In the genomic region with DNA sequence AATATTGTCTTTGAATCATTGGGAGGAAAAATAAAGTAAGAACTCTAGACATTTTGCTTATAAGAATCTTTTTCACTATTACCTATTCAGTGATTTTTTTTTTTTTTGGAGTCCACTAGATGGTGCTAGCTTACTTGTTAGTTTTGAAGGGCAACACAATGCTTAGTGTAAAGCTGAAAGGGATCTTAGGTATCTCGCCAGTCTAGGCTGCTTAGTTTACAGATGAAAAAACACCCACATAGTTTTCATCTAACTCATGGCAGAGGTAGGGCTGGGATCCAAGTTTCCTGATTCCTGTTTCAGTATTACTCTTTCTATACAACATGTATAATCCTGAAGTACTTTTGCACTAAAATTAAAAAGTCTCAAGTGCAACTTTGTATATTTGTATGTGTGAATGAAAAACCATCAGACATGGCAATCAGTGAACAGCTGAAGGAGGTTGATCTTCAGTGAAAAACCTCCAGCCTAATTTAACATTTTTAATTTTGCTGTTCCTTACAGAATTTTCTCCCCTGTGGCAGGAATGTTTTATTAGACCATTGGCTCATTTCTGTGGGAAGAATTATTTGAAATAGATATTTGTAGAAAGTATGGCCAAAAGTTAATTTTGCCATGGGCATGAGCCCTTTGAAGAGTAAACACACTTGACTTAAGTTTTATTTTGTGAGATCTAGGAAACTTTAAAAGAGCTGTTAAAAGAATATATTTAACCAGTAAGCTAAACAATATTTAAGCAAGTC, we compare ENCODE assay signal across 8 cellular contexts. TPM values are rescaled to one million over a fixed set of nuclear protein-coding genes. Genes with fewer than 3 reads are reported as not detected.
DNase-seq lines count a peak whose midpoint lies in the region; ATAC-seq, FAIRE-seq and TF ChIP-seq lines count a peak whose summit lies in the region.

No MANE protein-coding gene starts in this region.

- SMC1A ChIA-PET in GM12878 (lab: Charles Lee; ENCODE audit: uncharacterized antibody, unreplicated experiment): interaction anchor here (0.9 to 1.5 kb wide), 4 partner anchors 32 to 844 kb away, joined by 3 to 5 read pairs (median 3); no protein-coding TSS in a partner anchor

- H3K27ac ChIP-seq in GM12878 (ENCODE audit: control insufficient read depth, insufficient read depth) (no peak overlapping the region), right lobe of liver (no peak overlapping the region), gastrocnemius medialis (no peak overlapping the region)

- H3K36me3 ChIP-seq in GM12878 (ENCODE audit: control insufficient read depth in 2 of 2, insufficient read depth in 2 of 2, low read length in 1 of 2) (no peaks in the 10 kb centered on the region), right lobe of liver (no peaks in the 10 kb centered on the region), gastrocnemius medialis (no peaks in the 10 kb centered on the region)

- peak; percentile 92 for ATAC-seq in GM18907 (IDR thresholded peaks at IDR 0.05; ENCODE audit: unreplicated experiment)
- peak; percentile 86 for ATAC-seq in HG03439 (IDR thresholded peaks at IDR 0.05; ENCODE audit: unreplicated experiment)
- peak; percentile 88 for ATAC-seq in GM12878
- ATAC-seq in right lobe of liver: peak; percentile 70 to 90 (median 77)
- no peak for ATAC-seq in gastrocnemius medialis

- no peak overlapping the region for H3K4me3 Mint-ChIP-seq in immature natural killer cell

- peak; percentile 44 for FAIRE-seq in GM12878 (lab: Jason Lieb, UNC)

- no TSS peak for BruUV-seq in GM12878 (replicated peaks; lab: Mats Ljungman, UMichigan)

- RAD21 ChIA-PET in GM12878 (lab: Charles Lee; ENCODE audit: unreplicated experiment): interaction anchor here (0.6 to 2.4 kb wide), 7 partner anchors 44 to 844 kb away, joined by 3 to 9 read pairs (median 4); no protein-coding TSS in a partner anchor

- H3K4me1 Mint-ChIP-seq in immature natural killer cell: no peaks in the 10 kb centered on the region

- H3K36me3 Mint-ChIP-seq in immature natural killer cell: no peaks in the 10 kb centered on the region

- WGBS in GM12878 (ENCODE audit: insufficient coverage, insufficient replicate concordance, low lambda C conversion rate, missing lambda C conversion rate): 0% methylated on average over 1 of the region's 1 CpG
- WGBS in right lobe of liver (ENCODE audit: insufficient coverage, low coverage, low lambda C conversion rate, missing lambda C conversion rate): 0% methylated on average over 1 of the region's 1 CpG

- CTCF ChIA-PET in GM12878 (lab: Yijun Ruan, JAX): interaction anchor here (0.6 to 2.3 kb wide), 9 partner anchors 11 to 844 kb away, joined by 3 to 7 read pairs (median 4); no protein-coding TSS in a partner anchor

- H3K4me1 ChIP-seq in GM12878 (ENCODE audit: control insufficient read depth, insufficient read depth, low read length) (no peaks in the 10 kb centered on the region), right lobe of liver (no peaks in the 10 kb centered on the region), gastrocnemius medialis (no peaks in the 10 kb centered on the region)

- no peak for TF ChIP-seq EP300 in GM12878 (IDR thresholded peaks at IDR 0.05; ENCODE audit: borderline replicate concordance in 1 of 2, control insufficient read depth in 1 of 2, low read depth in 2 of 2, low read length in 2 of 2)

- H3K27me3 ChIP-seq in GM12878 (replicated peaks in 1 of 2; ENCODE audit: control insufficient read depth in 2 of 2, insufficient read depth in 2 of 2, low read length in 1 of 2): no peaks in the 10 kb centered on the region
- peaks cover 0 to 5% of the 10 kb centered on the region in 2 donors for H3K27me3 ChIP-seq in right lobe of liver
- H3K27me3 ChIP-seq in gastrocnemius medialis: no peaks in the 10 kb centered on the region

- H3K9me3 ChIP-seq in GM12878 (replicated peaks; ENCODE audit: control insufficient read depth, insufficient read depth, low read length) (no peaks in the 10 kb centered on the region), right lobe of liver (no peaks in the 10 kb centered on the region), gastrocnemius medialis (no peaks in the 10 kb centered on the region)

- peaks cover 0 to 11% (median 3%) of the 10 kb centered on the region in 6 donors for H3K9me3 Mint-ChIP-seq in immature natural killer cell

- peak; percentile 48; the same call in 1 of the 2 replicates for TF ChIP-seq RAD21 in GM12878 (IDR thresholded peaks at IDR 0.05; ENCODE audit: insufficient read depth, low read depth, low read length)

- no peaks in the 10 kb centered on the region for H3K79me2 ChIP-seq in GM12878 (ENCODE audit: control insufficient read depth, insufficient read depth, low read length)

- H2AFZ ChIP-seq in GM12878 (ENCODE audit: control insufficient read depth, low read depth, low read length): no peak overlapping the region

- no peak overlapping the region for H3K9ac ChIP-seq in GM12878 (ENCODE audit: control insufficient read depth, insufficient read depth, low read length)

- H3K4me3 ChIP-seq in GM12878: no peak overlapping the region
- no peak overlapping the region for H3K4me3 ChIP-seq in right lobe of liver
- H3K4me3 ChIP-seq in gastrocnemius medialis: no peak overlapping the region

- no peak overlapping the region for H3K27ac Mint-ChIP-seq in immature natural killer cell

- TF ChIP-seq POLR2A in GM12878 (IDR thresholded peaks at IDR 0.05; ENCODE audit: low read depth, low read length): no peak
- no peak for TF ChIP-seq POLR2A in right lobe of liver (IDR thresholded peaks at IDR 0.05)
- no peak for TF ChIP-seq POLR2A in gastrocnemius medialis (IDR thresholded peaks at IDR 0.05)

- peaks cover 0 to 2% (median 0%) of the 10 kb centered on the region in 3 donors for H3K27me3 Mint-ChIP-seq in immature natural killer cell (ENCODE audit: low read depth in 3 of 3)

- peak; percentile 28 to 45 (median 30); a peak in 2 of 6 replicates for TF ChIP-seq CTCF in GM12878 (IDR thresholded peaks at IDR 0.05 in 2 of 3, conservative IDR thresholded peaks at IDR 0.05 in 1 of 3; ENCODE audit: control insufficient read depth in 2 of 3, extremely low read depth in 1 of 3, insufficient read depth in 1 of 3, low read depth in 3 of 3, low read length in 3 of 3)
- peak; percentile 19 to 55 (median 49) for TF ChIP-seq CTCF in right lobe of liver (IDR thresholded peaks at IDR 0.05)
- TF ChIP-seq CTCF in gastrocnemius medialis (IDR thresholded peaks at IDR 0.05 in 4 of 5, conservative IDR thresholded peaks at IDR 0.05 in 1 of 5): peak in 1 of 5 experiments; percentile 12

- no peak overlapping the region for H3K4me2 ChIP-seq in GM12878 (ENCODE audit: control insufficient read depth, insufficient read depth)

- POLR2A ChIA-PET in GM12878 (lab: Charles Lee): no interaction called here

- in situ Hi-C loops in GM12878 (cut with MboI): loop anchor here (10.0 kb wide), 1 partner anchor 368 kb away; no protein-coding TSS in a partner anchor
- in situ Hi-C loops in gastrocnemius medialis (cut with MboI; ENCODE audit: low sequenced_read_pairs in 4 of 4): no loop called here

- DNase-seq in AG20443 (ENCODE audit: low spot score): peak; percentile 51
- DNase-seq in NCI-H446 (lab: John Stamatoyannopoulos, UW): peak; percentile 46 to 68
- no peak for DNase-seq in GM12878 (ENCODE audit: low read depth, low spot score)
- DNase-seq in right lobe of liver: no peak
- no peak for DNase-seq in gastrocnemius medialis
- DNase-seq in immature natural killer cell: no peak

- no peaks in the 10 kb centered on the region for H4K20me1 ChIP-seq in GM12878 (ENCODE audit: control insufficient read depth, insufficient read depth)

- intact Hi-C loops in GM12878 (cut with micrococcal nuclease; ENCODE audit: unreplicated experiment): loop anchor here (5.0 to 10.0 kb wide), 2 partner anchors 370 to 838 kb away; no protein-coding TSS in a partner anchor
- intact Hi-C loops in right lobe of liver (cut with DNase I): no loop called here
- intact Hi-C loops in gastrocnemius medialis (cut with DNase I; ENCODE audit: low total_unique reads): no loop called here

RNA-seq across cellular contexts. Expression of gene LRRIQ1, which starts 40.7 kb away (rescaled TPM):
- total RNA-seq in GM12878 (2013; cell fraction: nucleolus; rRNA removed): 0.91 and 1.1 TPM in 2 replicates
- total RNA-seq in GM12878 (2014; rRNA removed) (0.05 and 0.23 TPM in 2 replicates), GM12878 (2014; rRNA removed; fragmentation: Illumina TruSeq; extraction: Trizol) (not detected in 2 replicates), GM12878 (2021) (not detected in 2 replicates), right lobe of liver (under 1 TPM in 2 of 6 experiments, not detected in 4; 0.04 to 0.23 TPM), gastrocnemius medialis (not detected)
- polyA plus RNA-seq in GM12878 (2011; ENCODE audit: low read depth): not detected
- polyA plus RNA-seq in GM12878 (2011; rRNA removed) (0.14 and 0.46 TPM in 2 replicates), GM12878 (2014; fragmentation: Illumina TruSeq; extraction: Trizol) (0.34 TPM in 1 of 2 replicates, not detected in the other), GM12878 (2014; fragmentation: Nextera tagmentation; extraction: Ambion mirVana) (not detected), GM12878 (2014; rRNA removed) (0.45 TPM in 1 of 2 replicates, not detected in the other), GM12878 (2016; fragmentation: Nextera tagmentation; extraction: Ambion mirVana) (under 1 TPM; 0.40 to 0.44 TPM), immature natural killer cell (not detected)
- polyA plus RNA-seq in GM12878 (2011; cell fraction: cytosol; rRNA removed): 0.04 and 0.10 TPM in 2 replicates
- polyA plus RNA-seq in GM12878 (2011; cell fraction: nucleus; rRNA removed): 0.09 and 0.13 TPM in 2 replicates
- 0.18 TPM in 1 of 2 replicates, not detected in the other for polyA plus RNA-seq in GM12878 (2012)
- polyA minus RNA-seq in GM12878 (2011; rRNA and poly(A)+ RNA removed): not detected in 2 replicates
- not detected in 2 replicates for polyA minus RNA-seq in GM12878 (2011; cell fraction: cytosol; rRNA and poly(A)+ RNA removed)
- 0.19 and 0.48 TPM in 2 replicates for polyA minus RNA-seq in GM12878 (2011; cell fraction: nucleus; rRNA and poly(A)+ RNA removed)

RNA-seq across cellular contexts. Expression of gene TSPAN19, which starts 40.8 kb away (rescaled TPM):
- 0.13 TPM in 1 of 2 replicates, not detected in the other for total RNA-seq in GM12878 (2013; cell fraction: nucleolus; rRNA removed)
- total RNA-seq in GM12878 (2014; rRNA removed): not detected in 2 replicates
- not detected in 2 replicates for total RNA-seq in GM12878 (2014; rRNA removed; fragmentation: Illumina TruSeq; extraction: Trizol)
- not detected in 2 replicates for total RNA-seq in GM12878 (2021)
- polyA plus RNA-seq in GM12878 (2011; ENCODE audit: low read depth): not detected
- 0.06 TPM in 1 of 2 replicates, not detected in the other for polyA plus RNA-seq in GM12878 (2011; rRNA removed)
- not detected in 2 replicates for polyA plus RNA-seq in GM12878 (2011; cell fraction: cytosol; rRNA removed)
- polyA plus RNA-seq in GM12878 (2011; cell fraction: nucleus; rRNA removed): 0.04 TPM in 2 replicates
- polyA plus RNA-seq in GM12878 (2012): not detected in 2 replicates
- not detected in 2 replicates for polyA plus RNA-seq in GM12878 (2014; fragmentation: Illumina TruSeq; extraction: Trizol)
- polyA plus RNA-seq in GM12878 (2014; fragmentation: Nextera tagmentation; extraction: Ambion mirVana): not detected
- not detected in 2 replicates for polyA plus RNA-seq in GM12878 (2014; rRNA removed)
- polyA plus RNA-seq in GM12878 (2016; fragmentation: Nextera tagmentation; extraction: Ambion mirVana): not detected
- not detected in 2 replicates for polyA minus RNA-seq in GM12878 (2011; rRNA and poly(A)+ RNA removed)
- not detected in 2 replicates for polyA minus RNA-seq in GM12878 (2011; cell fraction: cytosol; rRNA and poly(A)+ RNA removed)
- polyA minus RNA-seq in GM12878 (2011; cell fraction: nucleus; rRNA and poly(A)+ RNA removed): not detected in 2 replicates
- not detected for total RNA-seq in right lobe of liver
- total RNA-seq in gastrocnemius medialis: not detected
- polyA plus RNA-seq in immature natural killer cell: not detected

Comparison
In these comparisons a context has a peak if more than half of its experiments do, and no peak if none do; other contexts are left out.
1. DNase-seq: peak in AG20443 (single experiment) and NCI-H446 (2 of 2); none in GM12878 (single experiment), right lobe of liver (0 of 3), gastrocnemius medialis (0 of 2) and immature natural killer cell (0 of 3).
2. ATAC-seq: peak in GM18907 (single experiment), HG03439 (single experiment), GM12878 (single experiment) and right lobe of liver (4 of 4); none in gastrocnemius medialis (0 of 2).